In the genomic region with DNA sequence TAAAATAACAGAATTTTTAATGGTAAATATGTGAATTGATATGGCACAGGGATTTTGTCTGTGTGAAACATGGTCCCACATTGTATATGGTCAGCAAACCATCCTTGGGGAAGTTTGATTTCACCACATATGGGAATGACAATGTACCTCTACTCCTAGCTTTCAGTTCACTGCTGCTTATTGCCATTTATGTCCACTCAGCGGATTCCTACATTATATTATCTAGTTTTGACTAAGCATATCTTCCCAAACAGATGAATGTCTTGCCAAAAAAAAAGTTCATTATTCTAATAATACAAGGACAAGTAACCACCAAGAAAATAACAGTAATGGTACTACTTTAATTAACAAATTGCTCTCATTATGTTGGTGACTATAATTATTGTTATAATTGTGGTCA, we compare ENCODE assay signal across 20 cellular contexts.
DNase-seq lines count a peak whose midpoint lies in the region; ATAC-seq, FAIRE-seq and TF ChIP-seq lines count a peak whose summit lies in the region.
"Had no signal": no experiment of that assay in that cellular context is flagged by ENCODE, and none has a peak within 500 bp of the region (broad histone marks: within the 10 kb centered on the region; RNA-seq: fewer than 3 reads in every experiment).

No MANE protein-coding gene starts in this region.

- FAIRE-seq in HepG2 (lab: Jason Lieb, UNC) (no peak), H1 (lab: Jason Lieb, UNC) (no peak)
- FAIRE-seq: A204.1, D721Med, G401.6, GM12891 had no signal

- H4K20me1 ChIP-seq in HepG2 (ENCODE audit: insufficient read depth, low read length) (no peaks in the 10 kb centered on the region), IMR-90 (ENCODE audit: insufficient read depth, low read length) (no peaks in the 10 kb centered on the region), H1 (replicated peaks in 1 of 2; ENCODE audit: control insufficient read depth in 1 of 2, insufficient read depth in 2 of 2, low read length in 2 of 2) (no peaks in the 10 kb centered on the region)
- H4K20me1 ChIP-seq: BLaER1 treated with 17β-estradiol and CSF1 and Interleukin-3, amounts not matched to agents 10 nM and 100 nM had no signal

- TF ChIP-seq EP300 in HepG2 (IDR thresholded peaks at IDR 0.05; ENCODE audit: low read depth in 2 of 2, low read length in 2 of 2) (no peak), HepG2 (CRISPR knock-in tag; IDR thresholded peaks at IDR 0.05; ENCODE audit: borderline replicate concordance) (no peak), H1 (IDR thresholded peaks at IDR 0.05; ENCODE audit: borderline replicate concordance in 1 of 2, low read depth in 2 of 2, low read length in 2 of 2) (no peak)

- H2BK120ac ChIP-seq in IMR-90 (ENCODE audit: low read depth, low read length) = no peak overlapping the region
- H2BK120ac ChIP-seq in H1 (replicated peaks; ENCODE audit: low read depth, low read length) = no peak overlapping the region

- no peak overlapping the region for H2AK9ac ChIP-seq in IMR-90 (replicated peaks; ENCODE audit: low read depth, low read length, poor library complexity)

- H3K4me3 ChIP-seq in HepG2 (replicated peaks in 1 of 3; ENCODE audit: insufficient read depth in 1 of 3, low read depth in 2 of 3, low read length in 3 of 3) (no peak overlapping the region), right lobe of liver (no peak overlapping the region), IMR-90 (ENCODE audit: insufficient read depth, low read depth, low read length) (no peak overlapping the region), H1 (ENCODE audit: extremely low read depth in 1 of 4, insufficient read depth in 2 of 4, low read depth in 3 of 4, low read length in 4 of 4) (no peak overlapping the region), MG63 (no peak overlapping the region)
- H3K4me3 ChIP-seq: BLaER1 treated with 17β-estradiol and CSF1 and Interleukin-3, amounts not matched to agents 10 nM and 100 nM had no signal

- POLR2A ChIA-PET in HepG2 (lab: Yijun Ruan, JAX) (no interaction called here), IMR-90 (lab: Charles Lee; ENCODE audit: unreplicated experiment) (no interaction called here), H1 (lab: Charles Lee; ENCODE audit: partially characterized antibody) (no interaction called here)

- in situ Hi-C loops in HepG2 (cut with HindIII; ENCODE audit: extremely low pct_ligation_motif_present, low pct_unique_long_range_greater_than_20kb) = no loop called here
- in situ Hi-C loops in IMR-90 (cut with MboI; ENCODE audit: low sequenced_read_pairs) = no loop called here

- H3K23me2 ChIP-seq in H1 (ENCODE audit: low read depth, low read length) = no peaks in the 10 kb centered on the region

- no peak overlapping the region for H2BK15ac ChIP-seq in IMR-90 (ENCODE audit: low read depth, low read length)
- H2BK15ac ChIP-seq in H1 (ENCODE audit: low read length) = no peak overlapping the region

- no peak overlapping the region for H2BK5ac ChIP-seq in IMR-90 (ENCODE audit: low read depth, low read length, poor library complexity, severe bottlenecking)
- no peak overlapping the region for H2BK5ac ChIP-seq in H1 (ENCODE audit: low read depth, low read length)

- no peak overlapping the region for H4K91ac ChIP-seq in IMR-90 (ENCODE audit: insufficient read depth, low read depth, low read length)
- H4K91ac ChIP-seq in H1 (replicated peaks; ENCODE audit: insufficient read length, low read length) = no peak overlapping the region

- 10% methylated on average over 1 of the region's 1 CpG for WGBS in HepG2 (ENCODE audit: low lambda C conversion rate)
- 62% methylated on average over 1 of the region's 1 CpG for WGBS in right lobe of liver (ENCODE audit: insufficient coverage, low coverage, low lambda C conversion rate, missing lambda C conversion rate)
- no CpG with 5 or more reads among the region's 1 CpG for WGBS in IMR-90 (ENCODE audit: extremely low coverage in 2 of 2, insufficient read length in 1 of 2), 2 experiments
- WGBS in H1 (ENCODE audit: extremely low coverage in 1 of 2, insufficient coverage in 1 of 2, insufficient read length in 1 of 2, insufficient replicate concordance in 2 of 2, low coverage in 1 of 2, low lambda C conversion rate in 2 of 2, missing lambda C conversion rate in 1 of 2), 2 experiments = 100% methylated on average over 1 of the region's 1 CpG; no CpG with 5 or more reads in 1 of the 2 experiments

- TF ChIP-seq POLR2A in HepG2 (IDR thresholded peaks at IDR 0.05; ENCODE audit: insufficient read depth in 1 of 2, low read depth in 2 of 2, low read length in 2 of 2) (no peak), right lobe of liver (IDR thresholded peaks at IDR 0.05) (no peak), IMR-90 (IDR thresholded peaks at IDR 0.05; ENCODE audit: low read depth, low read length) (no peak), H1 (IDR thresholded peaks at IDR 0.05; ENCODE audit: control extremely low read depth in 1 of 2, low read depth in 2 of 2, low read length in 2 of 2) (no peak)

- H3K56ac ChIP-seq in IMR-90 (ENCODE audit: extremely low read depth, insufficient read depth, low read length) (no peak overlapping the region), H1 (replicated peaks; ENCODE audit: insufficient read length, low read depth, low read length) (no peak overlapping the region)

- H3K27me3 ChIP-seq in HepG2 (ENCODE audit: control insufficient read depth in 1 of 2, insufficient read depth in 2 of 2, low read length in 2 of 2) = no peaks in the 10 kb centered on the region
- no peaks in the 10 kb centered on the region for H3K27me3 ChIP-seq in right lobe of liver
- no peaks in the 10 kb centered on the region for H3K27me3 ChIP-seq in IMR-90 (ENCODE audit: control insufficient read depth, insufficient read depth, low read length)
- H3K27me3 ChIP-seq in H1 (replicated peaks in 1 of 4; ENCODE audit: control insufficient read depth in 3 of 4, extremely low read depth in 1 of 4, insufficient read depth in 3 of 4, low read length in 3 of 4) = no peaks in the 10 kb centered on the region
- H3K27me3 ChIP-seq in MG63 = no peaks in the 10 kb centered on the region
- H3K27me3 ChIP-seq: BLaER1 treated with 17β-estradiol and CSF1 and Interleukin-3, amounts not matched to agents 10 nM and 100 nM had no signal

- H3K36me3 ChIP-seq in HepG2 (replicated peaks in 1 of 2; ENCODE audit: control insufficient read depth in 1 of 2, insufficient read depth in 2 of 2, low read length in 2 of 2) = no peaks in the 10 kb centered on the region
- H3K36me3 ChIP-seq in right lobe of liver = no peaks in the 10 kb centered on the region
- no peaks in the 10 kb centered on the region for H3K36me3 ChIP-seq in IMR-90 (ENCODE audit: control insufficient read depth, insufficient read depth, low read length)
- no peaks in the 10 kb centered on the region for H3K36me3 ChIP-seq in H1 (ENCODE audit: control insufficient read depth in 2 of 4, insufficient read depth in 4 of 4, low read length in 3 of 4)
- no peaks in the 10 kb centered on the region for H3K36me3 ChIP-seq in MG63
- H3K36me3 ChIP-seq: BLaER1 treated with 17β-estradiol and CSF1 and Interleukin-3, amounts not matched to agents 10 nM and 100 nM had no signal

- H3K14ac ChIP-seq in IMR-90 (replicated peaks; ENCODE audit: low read depth, low read length) (no peak overlapping the region), H1 (ENCODE audit: insufficient read length) (no peak overlapping the region)

- TF ChIP-seq CTCF in HepG2 (CRISPR knock-in tag; IDR thresholded peaks at IDR 0.05) (no peak), right lobe of liver (IDR thresholded peaks at IDR 0.05) (no peak), IMR-90 (conservative IDR thresholded peaks at IDR 0.05; ENCODE audit: low read depth, low read length) (no peak), H1 (IDR thresholded peaks at IDR 0.05; ENCODE audit: control extremely low read depth in 1 of 3, insufficient read depth in 1 of 3, low read depth in 1 of 3, low read length in 3 of 3) (no peak)

- DNase-seq in HepG2 (ENCODE audit: low spot score) (no peak), right lobe of liver (no peak), IMR-90 (no peak), H1 (ENCODE audit: low read depth in 1 of 2, low spot score in 2 of 2) (no peak), NCI-H187 treated with DMSO at 0.1 percent for 48 hours (lab: John Stamatoyannopoulos, UW) (no peak), MG63 (no peak)
- DNase-seq: 8988T; AML-193; Caco-2; Calu3; CD4-positive, alpha-beta memory T cell; CD4-positive, CD25-positive, alpha-beta regulatory T cell; CD8-positive, alpha-beta memory T cell; DMS79 treated with DMSO at 0.1 percent for 48 hours; GF-D8 had no signal

- H4K5ac ChIP-seq in IMR-90 (ENCODE audit: low read depth, low read length) = no peak overlapping the region
- no peak overlapping the region for H4K5ac ChIP-seq in H1 (ENCODE audit: insufficient read length, low read depth, low read length)

- H3K23ac ChIP-seq in IMR-90 (ENCODE audit: low read depth, low read length) (no peak overlapping the region), H1 (ENCODE audit: insufficient read length) (no peak overlapping the region)

- no peak overlapping the region for H3K4me2 ChIP-seq in HepG2 (ENCODE audit: low read depth, low read length)
- no peak overlapping the region for H3K4me2 ChIP-seq in IMR-90 (ENCODE audit: low read depth, low read length)
- no peak overlapping the region for H3K4me2 ChIP-seq in H1 (ENCODE audit: insufficient read depth in 1 of 2, low read depth in 2 of 2, low read length in 2 of 2)
- H3K4me2 ChIP-seq: BLaER1 treated with 17β-estradiol and CSF1 and Interleukin-3, amounts not matched to agents 10 nM and 100 nM had no signal

- H2BK20ac ChIP-seq in IMR-90 (ENCODE audit: low read depth, low read length) (no peak overlapping the region), H1 (ENCODE audit: low read length) (no peak overlapping the region)

- intact Hi-C loops in HepG2 (cut with micrococcal nuclease; ENCODE audit: unreplicated experiment) (no loop called here), right lobe of liver (cut with DNase I) (no loop called here), IMR-90 (cut with micrococcal nuclease) (no loop called here)

- H3K4ac ChIP-seq in IMR-90 (ENCODE audit: low read depth, low read length) (no peak overlapping the region), H1 (replicated peaks; ENCODE audit: insufficient read length, low read depth, low read length) (no peak overlapping the region)

- no peak overlapping the region for H2AK5ac ChIP-seq in IMR-90 (ENCODE audit: low read depth, low read length)
- no peak overlapping the region for H2AK5ac ChIP-seq in H1 (ENCODE audit: low read depth, low read length)

- BruUV-seq in HepG2 (replicated peaks; lab: Mats Ljungman, UMichigan) = no TSS peak
- BruUV-seq in IMR-90 (replicated peaks; lab: Mats Ljungman, UMichigan) = no TSS peak

- H3K79me2 ChIP-seq in HepG2 (ENCODE audit: insufficient read depth, low read length) = no peaks in the 10 kb centered on the region
- H3K79me2 ChIP-seq in H1 (ENCODE audit: control insufficient read depth in 1 of 2, insufficient read depth in 2 of 2, low read length in 2 of 2) = no peaks in the 10 kb centered on the region

- no peak overlapping the region for H2BK12ac ChIP-seq in H1 (ENCODE audit: low read depth, low read length)

- CTCF ChIA-PET in HepG2 (lab: Yijun Ruan, JAX; ENCODE audit: low intra/inter-chr PET ratio, low total read pairs) = no interaction called here
- CTCF ChIA-PET in IMR-90 (lab: Yijun Ruan, JAX) = interaction anchor here (0.6 kb wide), 1 partner anchor 665 kb away, joined by 3 read pairs; no protein-coding TSS in a partner anchor
- CTCF ChIA-PET in H1 (lab: Charles Lee; ENCODE audit: partially characterized antibody) = no interaction called here

- H4K8ac ChIP-seq in IMR-90 (ENCODE audit: low read depth in 2 of 2, low read length in 2 of 2) (no peak overlapping the region), H1 (ENCODE audit: extremely low read depth, insufficient read depth, low read length) (no peak overlapping the region)

- ATAC-seq in HepG2 = no peak
- no peak for ATAC-seq in right lobe of liver
- no peak for ATAC-seq in IMR-90 (ENCODE audit: low read depth)

- H2AFZ ChIP-seq in HepG2 (ENCODE audit: low read length) (no peak overlapping the region), IMR-90 (replicated peaks; ENCODE audit: low read length, poor library complexity) (no peak overlapping the region), H1 (ENCODE audit: low read length) (no peak overlapping the region)

- TF ChIP-seq RAD21 in HepG2 (CRISPR knock-in tag; IDR thresholded peaks at IDR 0.05) = no peak
- TF ChIP-seq RAD21 in IMR-90 (IDR thresholded peaks at IDR 0.05; ENCODE audit: low read length) = no peak
- TF ChIP-seq RAD21 in H1 (IDR thresholded peaks at IDR 0.05 in 1 of 2, conservative IDR thresholded peaks at IDR 0.05 in 1 of 2; ENCODE audit: low read depth in 2 of 2, low read length in 2 of 2) = no peak

- no peak overlapping the region for H3K27ac ChIP-seq in HepG2 (ENCODE audit: extremely low read length, insufficient read depth, low read length)
- H3K27ac ChIP-seq in right lobe of liver = no peak overlapping the region
- no peak overlapping the region for H3K27ac ChIP-seq in IMR-90 (ENCODE audit: insufficient read depth, low read length)
- H3K27ac ChIP-seq in H1 (ENCODE audit: low read depth, low read length) = no peak overlapping the region
- H3K27ac ChIP-seq: BLaER1 treated with 17β-estradiol and CSF1 and Interleukin-3, amounts not matched to agents 10 nM and 100 nM had no signal

- no peak overlapping the region for H3K9ac ChIP-seq in HepG2 (ENCODE audit: insufficient read depth, low read depth, low read length)
- H3K9ac ChIP-seq in IMR-90 (ENCODE audit: low read depth, low read length) = no peak overlapping the region
- no peak overlapping the region for H3K9ac ChIP-seq in H1 (replicated peaks in 1 of 4; ENCODE audit: extremely low read depth in 1 of 4, low read depth in 3 of 4, low read length in 3 of 4)
- H3K9ac ChIP-seq: BLaER1 treated with 17β-estradiol and CSF1 and Interleukin-3, amounts not matched to agents 10 nM and 100 nM had no signal

- H3K9me3 ChIP-seq in HepG2 (ENCODE audit: low read length) (peaks cover 69% of the 10 kb centered on the region), right lobe of liver (no peaks in the 10 kb centered on the region), IMR-90 (ENCODE audit: control insufficient read depth, insufficient read depth, low read length) (no peaks in the 10 kb centered on the region), H1 (ENCODE audit: insufficient read depth in 2 of 2, low read depth in 1 of 2, low read length in 1 of 2) (no peaks in the 10 kb centered on the region; a peak in 1 of 4 replicates), MG63 (no peaks in the 10 kb centered on the region)
- H3K9me3 ChIP-seq: BLaER1 treated with 17β-estradiol and CSF1 and Interleukin-3, amounts not matched to agents 10 nM and 100 nM; Caco-2 had no signal

- no peaks in the 10 kb centered on the region for H3K9me1 ChIP-seq in IMR-90 (ENCODE audit: insufficient read depth, low read length)

- H3K4me1 ChIP-seq in HepG2 (ENCODE audit: insufficient read depth, low read length) (no peaks in the 10 kb centered on the region), right lobe of liver (no peaks in the 10 kb centered on the region), IMR-90 (ENCODE audit: control insufficient read depth, insufficient read depth, low read length) (no peaks in the 10 kb centered on the region), H1 (replicated peaks in 1 of 4; ENCODE audit: control insufficient read depth in 3 of 4, insufficient read depth in 4 of 4, low read length in 3 of 4) (no peaks in the 10 kb centered on the region)
- H3K4me1 ChIP-seq: BLaER1 treated with 17β-estradiol and CSF1 and Interleukin-3, amounts not matched to agents 10 nM and 100 nM; Caco-2 had no signal

- H3K18ac ChIP-seq in IMR-90 (ENCODE audit: low read depth, low read length) (no peak overlapping the region), H1 (ENCODE audit: extremely low read depth, low read length) (no peak overlapping the region)

- H3K79me1 ChIP-seq in IMR-90 (ENCODE audit: low read depth in 1 of 2, low read length in 2 of 2) (no peaks in the 10 kb centered on the region), H1 (ENCODE audit: low read depth, low read length) (no peaks in the 10 kb centered on the region)

- dilution Hi-C loops in IMR-90 (cut with HindIII; ENCODE audit: low sequenced_read_pairs, unreplicated experiment) = no loop called here
